ENCODE assay signal across 8 cellular contexts in the genomic region with DNA sequence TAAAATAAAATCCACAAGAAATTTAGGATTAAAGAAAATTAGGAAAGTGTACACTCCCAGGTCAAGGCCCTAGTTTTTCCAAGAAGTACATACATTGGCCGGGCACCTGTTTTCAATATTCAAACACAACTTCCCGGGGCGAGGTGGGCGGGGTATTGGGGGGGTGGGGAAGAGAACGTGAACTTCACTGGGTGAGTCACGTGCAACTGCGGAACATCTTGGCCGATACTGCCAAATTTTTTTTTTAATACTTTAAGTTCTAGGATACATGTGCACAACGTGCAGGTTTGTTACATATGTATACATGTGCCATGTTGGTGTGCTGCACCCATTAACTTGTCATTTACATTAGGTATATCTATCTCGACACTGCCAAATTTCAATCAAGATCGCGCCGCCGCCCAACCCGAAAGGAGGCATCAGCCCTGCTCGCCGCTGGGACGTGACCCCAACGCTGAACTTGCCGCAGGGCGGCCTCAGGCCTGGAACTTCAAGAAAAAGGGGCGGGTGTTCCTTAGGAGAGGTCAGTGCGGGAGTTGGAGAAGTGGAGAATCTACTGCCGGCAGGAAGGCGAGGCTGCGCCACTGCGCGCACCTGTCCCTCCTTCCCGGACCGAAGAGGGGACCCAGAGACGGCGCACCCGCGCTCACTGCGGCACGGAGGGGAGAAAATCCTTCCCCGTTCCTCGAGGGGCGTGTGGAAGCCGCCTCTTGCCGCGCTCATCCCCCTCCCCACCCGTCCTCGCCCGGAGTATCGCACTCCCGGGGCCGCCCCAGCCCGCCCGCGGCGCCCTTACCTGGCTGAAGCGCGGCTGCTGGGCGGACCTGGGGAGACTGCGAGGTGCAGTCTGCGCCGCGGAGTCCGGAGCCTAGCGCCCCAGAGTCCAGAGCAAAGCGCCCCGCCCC. TPM values are rescaled to one million over a fixed set of nuclear protein-coding genes. Genes with fewer than 3 reads are reported as not detected.
DNase-seq lines count a peak whose midpoint lies in the region; ATAC-seq and TF ChIP-seq lines count a peak whose summit lies in the region.

A gene (minus strand): TSS at position 883 of the 905 bp plus-strand sequence. CDS start 41,224 bp downstream, outside the sequence.

- peak within 1 kb of the TSS; percentile 59 for H3K9ac ChIP-seq in mammary epithelial cell (ENCODE audit: insufficient read depth, low read length)

- no TSS peak for BruUV-seq in mammary epithelial cell (replicated peaks; lab: Mats Ljungman, UMichigan)

- H4K20me1 ChIP-seq in mammary epithelial cell (ENCODE audit: insufficient read depth, low read length) = no peaks in the 10 kb centered on the region

- TF ChIP-seq CTCF in mammary epithelial cell (conservative IDR thresholded peaks at IDR 0.05 in 1 of 2, IDR thresholded peaks at IDR 0.05 in 1 of 2; ENCODE audit: extremely low read depth in 1 of 2, insufficient read depth in 1 of 2, low read depth in 1 of 2, low read length in 2 of 2) (no peak), kidney epithelial cell (IDR thresholded peaks at IDR 0.05; ENCODE audit: insufficient read depth, low read length, poor library complexity, severe bottlenecking) (no peak)

- peak within 1 kb of the TSS; percentile 99 for H3K4me2 ChIP-seq in mammary epithelial cell (ENCODE audit: insufficient read depth, low read depth, low read length)

- peak within 1 kb of the TSS; percentile 66 to 90 (median 79) for H3K4me3 ChIP-seq in mammary epithelial cell (replicated peaks in 1 of 3; ENCODE audit: insufficient read depth in 1 of 3, low read depth in 2 of 3, low read length in 3 of 3)
- peak within 1 kb of the TSS; percentile 95 for H3K4me3 ChIP-seq in kidney epithelial cell (ENCODE audit: low read depth, low read length)

- WGBS in mammary epithelial cell (ENCODE audit: low coverage, missing lambda C conversion rate) = 6% methylated on average over 14 of the region's 63 CpGs

- no peaks in the 10 kb centered on the region for H3K79me2 ChIP-seq in mammary epithelial cell (ENCODE audit: insufficient read depth, low read length)

- ATAC-seq in GM19455 (IDR thresholded peaks at IDR 0.05; ENCODE audit: unreplicated experiment) (peak; percentile 58), HG03565 (IDR thresholded peaks at IDR 0.05; ENCODE audit: unreplicated experiment) (peak; percentile 38), SK-N-SH treated with all-trans-retinoic acid at 6 μM for 48 hours (peak; percentile 82)

- H3K4me1 ChIP-seq in mammary epithelial cell (ENCODE audit: insufficient read depth, low read length) = peaks cover 8% of the 10 kb centered on the region

- CTCF ChIA-PET in mammary epithelial cell (lab: Charles Lee; ENCODE audit: low non-redundant PET) = no interaction called here

- H2AFZ ChIP-seq in mammary epithelial cell (ENCODE audit: low read depth, low read length) = peak within 1 kb of the TSS; percentile 100

- dilution Hi-C loops in mammary epithelial cell (cut with HindIII; ENCODE audit: low sequenced_read_pairs) = no loop called here

- no peaks in the 10 kb centered on the region for H3K27me3 ChIP-seq in mammary epithelial cell (ENCODE audit: insufficient read depth, low read length)
- no peaks in the 10 kb centered on the region for H3K27me3 ChIP-seq in kidney epithelial cell (ENCODE audit: control insufficient read depth, insufficient read depth, low read length)

- DNase-seq in DMS114 treated with DMSO at 0.1 percent for 48 hours (lab: John Stamatoyannopoulos, UW; ENCODE audit: unreplicated experiment) = peak; percentile 23
- DNase-seq in mammary epithelial cell = no peak
- DNase-seq in kidney epithelial cell (ENCODE audit: low read depth) = no peak
- DNase-seq in stimulated activated CD4-positive, alpha-beta T cell treated with anti-CD3 and anti-CD28 coated beads, Interleukin-2, amount 100 ng/mL, for 24 hours = peak; percentile 42 to 58
- no peak for DNase-seq in NCI-H1048 (lab: John Stamatoyannopoulos, UW)

- peak within 1 kb of the TSS; percentile 40 for H3K27ac ChIP-seq in mammary epithelial cell (ENCODE audit: insufficient read depth, low read depth, low read length)

- H3K9me3 ChIP-seq in mammary epithelial cell (replicated peaks; ENCODE audit: insufficient read depth, low read length) = no peaks in the 10 kb centered on the region

- in situ Hi-C loops in mammary epithelial cell (cut with MboI; ENCODE audit: low sequenced_read_pairs in 2 of 2) = no loop called here

- no peaks in the 10 kb centered on the region for H3K36me3 ChIP-seq in mammary epithelial cell (ENCODE audit: insufficient read depth, low read length)
- H3K36me3 ChIP-seq in kidney epithelial cell (ENCODE audit: control insufficient read depth, insufficient read depth, low read length) = no peaks in the 10 kb centered on the region

- intact Hi-C loops in mammary epithelial cell (cut with micrococcal nuclease) = loop anchor here (5.0 kb wide), 1 partner anchor 42 kb away; no protein-coding TSS in a partner anchor

TF ChIP-seq in SK-N-SH treated with all-trans-retinoic acid at 6 μM for 48 hours, 23 proteins besides CTCF, POLR2A, EP300 and RAD21:
- TF ChIP-seq GLIS3 (CRISPR knock-in tag; IDR thresholded peaks at IDR 0.05) = no peak
- peak; percentile 32; the same call in 1 of the 2 replicates for TF ChIP-seq SNAI2 (CRISPR knock-in tag; IDR thresholded peaks at IDR 0.05)
TF ChIP-seq in SK-N-SH treated with all-trans-retinoic acid at 6 μM for 48 hours: peak in this region for 1.

RNA-seq across cellular contexts. Expression of the gene that starts here (rescaled TPM):
- total RNA-seq in mammary epithelial cell (under 1 TPM; 0.33 to 0.67 TPM), kidney epithelial cell (1.8 and 3.2 TPM in 2 replicates)
- polyA plus RNA-seq in mammary epithelial cell = 0.17 TPM
- not detected for polyA minus RNA-seq in mammary epithelial cell

Comparison
In these comparisons a context has a peak if more than half of its experiments do, and no peak if none do; other contexts are left out.
1. DNase-seq: peak in DMS114 treated with DMSO at 0.1 percent for 48 hours (single experiment) and stimulated activated CD4-positive, alpha-beta T cell treated with anti-CD3 and anti-CD28 coated beads, Interleukin-2, amount 100 ng/mL, for 24 hours (2 of 2); none in mammary epithelial cell (single experiment), kidney epithelial cell (single experiment) and NCI-H1048 (single experiment).
2. Peak in every context shown above with its lines, with median percentiles within 50 percentile points of each other: ATAC-seq.